Comparison of ENCODE assay signal across 8 cellular contexts in the genomic region with DNA sequence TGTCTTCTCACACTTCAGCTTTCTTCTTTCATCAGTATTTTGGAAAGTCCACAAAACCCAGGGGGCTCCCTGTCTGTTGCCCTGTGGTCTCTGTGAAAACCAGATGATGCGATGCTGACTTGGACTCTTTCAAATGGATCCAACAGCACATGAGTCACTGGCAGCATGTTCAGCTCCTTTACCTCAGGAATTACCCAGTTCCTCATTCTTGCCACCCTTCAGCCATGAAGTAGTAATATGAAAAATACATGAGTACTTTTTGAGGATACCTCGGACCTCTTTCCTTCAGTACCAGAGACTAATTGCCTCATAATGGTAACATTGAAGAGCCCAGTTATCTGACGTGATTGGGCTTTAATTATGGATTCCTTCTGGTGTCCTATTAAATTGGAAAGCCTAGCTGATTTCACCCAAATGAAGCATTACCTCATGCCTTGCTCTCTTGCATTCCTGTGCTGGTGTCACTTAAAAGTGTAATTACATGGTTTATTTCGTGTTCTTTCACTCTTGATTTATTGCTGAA.
DNase-seq lines count a peak whose midpoint lies in the region; ATAC-seq, FAIRE-seq and TF ChIP-seq lines count a peak whose summit lies in the region.

No MANE protein-coding gene starts in this region.

- 57 to 69% methylated on average over 4 of the region's 4 CpGs for WGBS in esophagus squamous epithelium, 2 donors
- 77% methylated on average over 4 of the region's 4 CpGs for WGBS in prostate gland

- intact Hi-C loops in esophagus squamous epithelium (cut with DNase I) (no loop called here), prostate gland (cut with DNase I) (no loop called here)

- no peak for TF ChIP-seq POLR2A in esophagus squamous epithelium (IDR thresholded peaks at IDR 0.05)
- no peak for TF ChIP-seq POLR2A in prostate gland (IDR thresholded peaks at IDR 0.05)

- DNase-seq in GM13976 (ENCODE audit: low spot score) (peak; percentile 17), Kasumi-1 (lab: John Stamatoyannopoulos, UW) (peak; percentile 52 to 56), frontal cortex (ENCODE audit: low spot score in 2 of 2) (no peak), esophagus squamous epithelium (lab: John Stamatoyannopoulos, UW) (no peak), prostate gland (ENCODE audit: low spot score) (no peak)
- no peak for DNase-seq in activated CD8-positive, alpha-beta memory T cell treated with anti-CD3 and anti-CD28 coated beads, Interleukin-2, amount 50 U/mL, for 48 hours

- no peak overlapping the region for H3K4me3 ChIP-seq in esophagus squamous epithelium
- H3K4me3 ChIP-seq in prostate gland: no peak overlapping the region

- no peak for FAIRE-seq in frontal cortex (lab: Jason Lieb, UNC)

- no peak overlapping the region for H3K27ac ChIP-seq in esophagus squamous epithelium
- H3K27ac ChIP-seq in prostate gland: no peak overlapping the region

- H3K4me1 ChIP-seq in esophagus squamous epithelium (peaks cover 0 to 32% (median 11%) of the 10 kb centered on the region in 3 donors), prostate gland (replicated peaks) (no peaks in the 10 kb centered on the region)

- in situ Hi-C loops in GM13976 (cut with MboI; ENCODE audit: low sequenced_read_pairs, unreplicated experiment): no loop called here

- no peaks in the 10 kb centered on the region for H3K9me3 ChIP-seq in esophagus squamous epithelium
- H3K9me3 ChIP-seq in prostate gland: no peaks in the 10 kb centered on the region

- peak; percentile 87 for ATAC-seq in GM21619 (IDR thresholded peaks at IDR 0.05; ENCODE audit: unreplicated experiment)
- ATAC-seq in esophagus mucosa: peak; percentile 65

- no peaks in the 10 kb centered on the region for H3K27me3 ChIP-seq in esophagus squamous epithelium
- no peaks in the 10 kb centered on the region for H3K27me3 ChIP-seq in prostate gland (replicated peaks; ENCODE audit: insufficient read depth)

- no peak for TF ChIP-seq CTCF in GM13976 (IDR thresholded peaks at IDR 0.05; ENCODE audit: borderline replicate concordance, control extremely low read depth, extremely low read depth, insufficient read depth, missing control alignments)
- TF ChIP-seq CTCF in esophagus squamous epithelium (IDR thresholded peaks at IDR 0.05): no peak
- no peak for TF ChIP-seq CTCF in prostate gland (IDR thresholded peaks at IDR 0.05)

- peaks cover 0 to 5% (median 0%) of the 10 kb centered on the region in 3 donors for H3K36me3 ChIP-seq in esophagus squamous epithelium
- H3K36me3 ChIP-seq in prostate gland: no peaks in the 10 kb centered on the region

Comparison
In these comparisons a context has a peak if more than half of its experiments do, and no peak if none do; other contexts are left out.
1. DNase-seq: peak in GM13976 (single experiment) and Kasumi-1 (2 of 2); none in frontal cortex (0 of 2), esophagus squamous epithelium (single experiment), prostate gland (single experiment) and activated CD8-positive, alpha-beta memory T cell treated with anti-CD3 and anti-CD28 coated beads, Interleukin-2, amount 50 U/mL, for 48 hours (single experiment).